Comparison of ENCODE assay signal across 1 cellular context in the genomic region with DNA sequence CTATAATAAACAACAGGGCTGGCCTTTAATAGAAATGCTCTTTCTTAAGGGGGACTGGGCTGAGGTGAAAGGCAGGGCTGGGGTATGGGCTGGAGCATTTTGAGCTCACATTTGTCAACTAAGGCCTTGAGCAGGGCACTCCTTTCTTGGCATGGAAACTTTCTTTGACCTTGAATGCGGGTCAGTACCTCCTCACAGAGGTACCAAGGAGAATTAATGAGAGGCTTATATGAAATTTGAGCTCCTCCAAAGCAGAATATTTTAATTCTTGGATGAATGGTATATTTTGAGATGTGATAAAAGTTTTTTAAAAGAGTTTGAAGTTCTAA.
TF ChIP-seq lines count a peak whose summit lies in the region.

No MANE protein-coding gene starts in this region.

TF ChIP-seq in SK-N-SH treated with all-trans-retinoic acid at 6 μM for 48 hours, 23 proteins besides CTCF, POLR2A, EP300 and RAD21 (continued from another document):
- TF ChIP-seq, protein P1, sequence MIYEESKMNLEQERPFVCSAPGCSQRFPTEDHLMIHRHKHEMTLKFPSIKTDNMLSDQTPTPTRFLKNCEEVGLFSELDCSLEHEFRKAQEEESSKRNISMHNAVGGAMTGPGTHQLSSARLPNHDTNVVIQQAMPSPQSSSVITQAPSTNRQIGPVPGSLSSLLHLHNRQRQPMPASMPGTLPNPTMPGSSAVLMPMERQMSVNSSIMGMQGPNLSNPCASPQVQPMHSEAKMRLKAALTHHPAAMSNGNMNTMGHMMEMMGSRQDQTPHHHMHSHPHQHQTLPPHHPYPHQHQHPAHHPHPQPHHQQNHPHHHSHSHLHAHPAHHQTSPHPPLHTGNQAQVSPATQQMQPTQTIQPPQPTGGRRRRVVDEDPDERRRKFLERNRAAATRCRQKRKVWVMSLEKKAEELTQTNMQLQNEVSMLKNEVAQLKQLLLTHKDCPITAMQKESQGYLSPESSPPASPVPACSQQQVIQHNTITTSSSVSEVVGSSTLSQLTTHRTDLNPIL (CRISPR knock-in tag; IDR thresholded peaks at IDR 0.05; ENCODE audit: low read depth): no peak
- no peak for TF ChIP-seq CSDC2 (CRISPR knock-in tag; IDR thresholded peaks at IDR 0.05)
- TF ChIP-seq, protein P2, sequence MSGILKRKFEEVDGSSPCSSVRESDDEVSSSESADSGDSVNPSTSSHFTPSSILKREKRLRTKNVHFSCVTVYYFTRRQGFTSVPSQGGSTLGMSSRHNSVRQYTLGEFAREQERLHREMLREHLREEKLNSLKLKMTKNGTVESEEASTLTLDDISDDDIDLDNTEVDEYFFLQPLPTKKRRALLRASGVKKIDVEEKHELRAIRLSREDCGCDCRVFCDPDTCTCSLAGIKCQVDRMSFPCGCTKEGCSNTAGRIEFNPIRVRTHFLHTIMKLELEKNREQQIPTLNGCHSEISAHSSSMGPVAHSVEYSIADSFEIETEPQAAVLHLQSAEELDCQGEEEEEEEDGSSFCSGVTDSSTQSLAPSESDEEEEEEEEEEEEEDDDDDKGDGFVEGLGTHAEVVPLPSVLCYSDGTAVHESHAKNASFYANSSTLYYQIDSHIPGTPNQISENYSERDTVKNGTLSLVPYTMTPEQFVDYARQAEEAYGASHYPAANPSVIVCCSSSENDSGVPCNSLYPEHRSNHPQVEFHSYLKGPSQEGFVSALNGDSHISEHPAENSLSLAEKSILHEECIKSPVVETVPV (CRISPR knock-in tag; IDR thresholded peaks at IDR 0.05): no peak
- TF ChIP-seq, protein P3, sequence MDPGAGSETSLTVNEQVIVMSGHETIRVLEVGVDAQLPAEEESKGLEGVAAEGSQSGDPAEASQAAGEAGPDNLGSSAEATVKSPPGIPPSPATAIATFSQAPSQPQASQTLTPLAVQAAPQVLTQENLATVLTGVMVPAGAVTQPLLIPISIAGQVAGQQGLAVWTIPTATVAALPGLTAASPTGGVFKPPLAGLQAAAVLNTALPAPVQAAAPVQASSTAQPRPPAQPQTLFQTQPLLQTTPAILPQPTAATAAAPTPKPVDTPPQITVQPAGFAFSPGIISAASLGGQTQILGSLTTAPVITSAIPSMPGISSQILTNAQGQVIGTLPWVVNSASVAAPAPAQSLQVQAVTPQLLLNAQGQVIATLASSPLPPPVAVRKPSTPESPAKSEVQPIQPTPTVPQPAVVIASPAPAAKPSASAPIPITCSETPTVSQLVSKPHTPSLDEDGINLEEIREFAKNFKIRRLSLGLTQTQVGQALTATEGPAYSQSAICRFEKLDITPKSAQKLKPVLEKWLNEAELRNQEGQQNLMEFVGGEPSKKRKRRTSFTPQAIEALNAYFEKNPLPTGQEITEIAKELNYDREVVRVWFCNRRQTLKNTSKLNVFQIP (CRISPR knock-in tag; IDR thresholded peaks at IDR 0.05; ENCODE audit: borderline replicate concordance, low read depth): no peak
- no peak for TF ChIP-seq ISL1 (CRISPR knock-in tag; IDR thresholded peaks at IDR 0.05)
- TF ChIP-seq ESRRG (CRISPR knock-in tag; IDR thresholded peaks at IDR 0.05): no peak
- TF ChIP-seq, protein P4, sequence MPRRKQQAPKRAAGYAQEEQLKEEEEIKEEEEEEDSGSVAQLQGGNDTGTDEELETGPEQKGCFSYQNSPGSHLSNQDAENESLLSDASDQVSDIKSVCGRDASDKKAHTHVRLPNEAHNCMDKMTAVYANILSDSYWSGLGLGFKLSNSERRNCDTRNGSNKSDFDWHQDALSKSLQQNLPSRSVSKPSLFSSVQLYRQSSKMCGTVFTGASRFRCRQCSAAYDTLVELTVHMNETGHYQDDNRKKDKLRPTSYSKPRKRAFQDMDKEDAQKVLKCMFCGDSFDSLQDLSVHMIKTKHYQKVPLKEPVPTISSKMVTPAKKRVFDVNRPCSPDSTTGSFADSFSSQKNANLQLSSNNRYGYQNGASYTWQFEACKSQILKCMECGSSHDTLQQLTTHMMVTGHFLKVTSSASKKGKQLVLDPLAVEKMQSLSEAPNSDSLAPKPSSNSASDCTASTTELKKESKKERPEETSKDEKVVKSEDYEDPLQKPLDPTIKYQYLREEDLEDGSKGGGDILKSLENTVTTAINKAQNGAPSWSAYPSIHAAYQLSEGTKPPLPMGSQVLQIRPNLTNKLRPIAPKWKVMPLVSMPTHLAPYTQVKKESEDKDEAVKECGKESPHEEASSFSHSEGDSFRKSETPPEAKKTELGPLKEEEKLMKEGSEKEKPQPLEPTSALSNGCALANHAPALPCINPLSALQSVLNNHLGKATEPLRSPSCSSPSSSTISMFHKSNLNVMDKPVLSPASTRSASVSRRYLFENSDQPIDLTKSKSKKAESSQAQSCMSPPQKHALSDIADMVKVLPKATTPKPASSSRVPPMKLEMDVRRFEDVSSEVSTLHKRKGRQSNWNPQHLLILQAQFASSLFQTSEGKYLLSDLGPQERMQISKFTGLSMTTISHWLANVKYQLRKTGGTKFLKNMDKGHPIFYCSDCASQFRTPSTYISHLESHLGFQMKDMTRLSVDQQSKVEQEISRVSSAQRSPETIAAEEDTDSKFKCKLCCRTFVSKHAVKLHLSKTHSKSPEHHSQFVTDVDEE (CRISPR knock-in tag; IDR thresholded peaks at IDR 0.05): no peak
- no peak for TF ChIP-seq TCF4 (CRISPR knock-in tag; IDR thresholded peaks at IDR 0.05; ENCODE audit: borderline replicate concordance)
- no peak for TF ChIP-seq TOX (CRISPR knock-in tag; IDR thresholded peaks at IDR 0.05; ENCODE audit: borderline replicate concordance)
